ENCODE assay signal across 1 cellular context in the genomic region with DNA sequence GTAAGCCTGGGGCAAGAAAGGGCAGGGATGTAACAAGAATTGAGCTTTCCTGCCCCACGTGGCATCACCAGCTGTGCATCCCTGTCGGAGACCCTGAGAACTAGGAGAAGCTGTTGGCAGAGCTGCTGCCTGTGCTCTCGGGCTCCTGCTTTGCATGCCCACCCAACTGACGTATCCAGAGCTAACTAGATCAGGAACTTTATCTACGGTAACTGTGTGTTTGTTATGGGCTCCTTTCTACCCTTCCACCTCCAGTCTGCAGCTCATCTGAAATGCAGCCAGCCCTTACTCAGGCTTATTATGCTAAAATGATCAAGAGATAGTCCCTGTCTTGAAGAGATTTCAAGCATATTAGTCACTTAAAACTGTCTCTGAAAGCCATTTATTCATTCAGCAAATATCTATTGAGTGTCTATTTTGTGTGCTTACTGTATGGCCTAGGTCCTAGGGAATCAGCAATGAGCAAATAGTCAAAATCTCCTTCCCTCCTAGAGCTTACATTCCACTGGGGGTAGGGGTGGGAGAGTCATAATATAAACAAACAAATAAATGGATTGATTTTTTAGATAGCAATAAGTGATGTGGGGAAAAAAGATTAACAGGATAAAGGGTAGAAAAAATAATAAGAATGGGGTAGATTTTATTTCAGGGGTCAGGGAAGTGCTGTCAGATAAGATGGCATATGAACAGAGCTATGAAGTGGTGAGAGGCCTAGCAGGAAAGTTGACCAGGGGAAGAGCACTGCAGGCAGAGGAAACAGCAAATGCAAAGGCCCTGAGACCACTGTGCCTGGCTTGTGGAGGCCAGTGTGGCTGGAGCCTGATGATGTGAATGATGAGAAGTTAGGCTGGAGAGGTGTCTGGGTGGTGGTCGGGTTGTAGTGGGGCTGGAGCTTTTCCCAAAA.
TF ChIP-seq lines count a peak whose summit lies in the region.

No MANE protein-coding gene starts in this region.

TF ChIP-seq in H1, 55 proteins besides CTCF, POLR2A, EP300 and RAD21:
- TF ChIP-seq BRCA1 (IDR thresholded peaks at IDR 0.05; ENCODE audit: low read depth, low read length) (no peak), JUN (IDR thresholded peaks at IDR 0.05; ENCODE audit: low read depth, low read length) (no peak), CEBPB (IDR thresholded peaks at IDR 0.05; ENCODE audit: low read depth, low read length) (no peak), BACH1 (IDR thresholded peaks at IDR 0.05; ENCODE audit: low read length) (no peak), SUZ12 (IDR thresholded peaks at IDR 0.05; ENCODE audit: low read length) (no peak), CHD1 (IDR thresholded peaks at IDR 0.05; ENCODE audit: low read depth, low read length) (no peak), RBBP5 (IDR thresholded peaks at IDR 0.05; ENCODE audit: borderline replicate concordance, low read depth, low read length) (no peak), SIRT6 (IDR thresholded peaks at IDR 0.05; ENCODE audit: low read length) (no peak), GTF2F1 (IDR thresholded peaks at IDR 0.05; ENCODE audit: borderline replicate concordance, low read depth, low read length) (no peak), TBP (IDR thresholded peaks at IDR 0.05; ENCODE audit: low read depth, low read length) (no peak), NANOG (IDR thresholded peaks at IDR 0.05; ENCODE audit: insufficient read depth, low read depth, low read length, poor library complexity, severe bottlenecking) (no peak)
TF ChIP-seq in H1: peak in this region for 0.
